In the genomic region with DNA sequence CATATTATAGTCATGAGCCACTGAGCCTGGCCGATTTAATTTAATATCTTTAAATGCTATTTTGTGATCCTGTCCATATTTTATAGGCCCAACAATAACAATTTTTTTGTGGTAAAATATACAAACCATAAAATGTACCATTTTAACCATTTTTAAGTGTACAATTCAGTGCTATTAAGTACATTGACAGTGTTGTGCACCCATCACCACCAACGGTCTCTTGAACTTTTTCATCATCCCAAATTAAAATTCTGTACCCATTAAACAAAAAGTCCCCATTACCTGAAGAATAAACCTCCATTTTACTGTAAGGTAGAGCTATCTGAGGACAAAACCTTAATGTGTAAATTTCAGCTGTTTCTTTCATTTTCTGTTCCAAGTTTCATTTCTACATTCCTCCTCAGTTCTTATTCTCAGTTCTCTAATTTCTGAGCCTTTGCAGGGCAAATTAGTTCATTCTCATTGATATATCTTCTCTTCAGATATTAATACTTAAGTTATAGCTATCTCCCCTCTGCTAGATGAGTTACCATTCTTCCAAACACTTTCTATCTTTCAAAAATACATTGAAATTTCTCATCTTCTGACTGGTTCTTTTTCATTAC, we compare ENCODE assay signal across 11 cellular contexts. TPM values are rescaled to one million over a fixed set of nuclear protein-coding genes. Genes with fewer than 3 reads are reported as not detected.
DNase-seq lines count a peak whose midpoint lies in the region; ATAC-seq lines count a peak whose summit lies in the region.
"Had no signal": no experiment of that assay in that cellular context is flagged by ENCODE, and none has a peak within 500 bp of the region (broad histone marks: within the 10 kb centered on the region; RNA-seq: fewer than 3 reads in every experiment).

No MANE protein-coding gene starts in this region.

- peak; percentile 22 for DNase-seq in germinal center (ENCODE audit: low spot score)
- DNase-seq in left colon: no peak
- DNase-seq in iPS-NIHi11 (ENCODE audit: low spot score): no peak
- DNase-seq in NCI-H526 treated with DMSO at 0.1 percent for 48 hours (lab: John Stamatoyannopoulos, UW): no peak
- no peak for DNase-seq in NCI-H128 (lab: John Stamatoyannopoulos, UW; ENCODE audit: unreplicated experiment)
- DNase-seq: NCI-H748 treated with DMSO at 0.1 percent for 48 hours; pancreas; stimulated activated naive CD4-positive, alpha-beta T cell had no signal

- intact Hi-C loops in left colon (cut with DNase I, micrococcal nuclease): no loop called here

- ATAC-seq in GM18858 (IDR thresholded peaks at IDR 0.05; ENCODE audit: unreplicated experiment) (peak; percentile 98), GM21576 (IDR thresholded peaks at IDR 0.05; ENCODE audit: unreplicated experiment) (peak; percentile 95), HG03469 (IDR thresholded peaks at IDR 0.05; ENCODE audit: unreplicated experiment) (peak; percentile 89), left colon (no peak)
- ATAC-seq: pancreas had no signal

RNA-seq across cellular contexts. Expression of a gene that starts 10.3 kb away (rescaled TPM):
- total RNA-seq in left colon: 10 to 100 TPM; 20.3 to 23.1 TPM

RNA-seq across cellular contexts. Expression of a gene that starts 19.7 kb away (rescaled TPM):
- total RNA-seq in left colon: 1 to 10 TPM; 2.9 to 3.2 TPM

RNA-seq across cellular contexts. Expression of a gene that starts 49.0 kb away (rescaled TPM):
- total RNA-seq in left colon: 1,000 to 10,000 TPM; 6,801 to 8,079 TPM
